Comparison of ENCODE assay signal across 15 cellular contexts in genomic region chr3:83034806-83035703, GRCh38.
"Had no signal": no experiment of that assay in that cellular context is flagged by ENCODE, and none has a peak within 500 bp of the region (broad histone marks: within the 10 kb centered on the region; RNA-seq: fewer than 3 reads in every experiment).

No MANE protein-coding gene starts in this region.

- H3K27ac Mint-ChIP-seq: activated naive CD8-positive, alpha-beta T cell; mesothelial cell of epicardium; neural progenitor cell; T-helper 17 cell had no signal

- H3K4me3 ChIP-seq: neural progenitor cell had no signal

- ATAC-seq: left colon, T-helper 17 cell had no signal

- H3K4me1 ChIP-seq: neural progenitor cell had no signal

- DNase-seq: activated CD4-positive, alpha-beta T cell treated with anti-CD3 and anti-CD28 coated beads, Interleukin-2, amount 50 U/mL, for 1 hour; amygdala; brain microvascular endothelial cell; cerebellar nuclear complex; dermis blood vessel endothelial cell; hippocampal formation; left colon; retina; stimulated activated CD4-positive, alpha-beta T cell treated with anti-CD3 and anti-CD28 coated beads, Interleukin-1b, Interleukin-23, amount 100 ng/mL, for 48 hours; stimulated activated naive CD4-positive, alpha-beta T cell treated with Interleukin-2 at 50 U/mL for 16 hours; T-helper 17 cell; trophoblast cell had no signal

- H3K27ac ChIP-seq: brain microvascular endothelial cell, neural progenitor cell had no signal

- H3K36me3 ChIP-seq: brain microvascular endothelial cell, neural progenitor cell had no signal

- H3K36me3 Mint-ChIP-seq: activated naive CD8-positive, alpha-beta T cell; mesothelial cell of epicardium; neural progenitor cell had no signal

- H3K27me3 Mint-ChIP-seq: activated naive CD8-positive, alpha-beta T cell; T-helper 17 cell had no signal

- H3K4me2 ChIP-seq: neural progenitor cell had no signal

- H3K4me3 Mint-ChIP-seq: activated naive CD8-positive, alpha-beta T cell; mesothelial cell of epicardium; neural progenitor cell; T-helper 17 cell had no signal

- H2AFZ ChIP-seq: neural progenitor cell had no signal

- H3K4me1 Mint-ChIP-seq: mesothelial cell of epicardium, neural progenitor cell, T-helper 17 cell had no signal

- H3K27me3 ChIP-seq: brain microvascular endothelial cell, neural progenitor cell had no signal
